ENCODE assay signal across 19 cellular contexts in the genomic region with DNA sequence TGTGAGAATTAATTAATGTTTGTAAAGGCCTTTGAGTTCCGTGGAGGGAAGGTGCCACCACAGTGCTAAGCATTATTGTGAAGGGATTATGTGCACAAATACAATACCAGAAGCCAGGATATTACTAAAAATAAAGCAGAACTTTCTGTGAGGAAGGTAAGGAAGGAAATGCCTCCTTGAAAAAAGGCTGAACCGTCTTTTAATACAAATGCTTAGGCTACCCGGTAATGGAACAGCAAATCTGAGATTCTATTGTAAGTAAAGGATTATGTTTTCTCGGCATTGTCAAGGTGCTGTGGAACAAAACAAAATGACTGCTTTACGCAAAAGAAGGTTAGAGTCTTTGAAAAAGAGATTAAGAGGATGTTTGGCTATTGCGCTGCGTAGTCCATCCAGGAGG.
"Had no signal": no experiment of that assay in that cellular context is flagged by ENCODE, and none has a peak within 500 bp of the region (broad histone marks: within the 10 kb centered on the region; RNA-seq: fewer than 3 reads in every experiment).

No MANE protein-coding gene starts in this region.

- H3K4me3 ChIP-seq: left lung, pancreas, thyroid gland had no signal

- H3K4me1 ChIP-seq: pancreas, thyroid gland had no signal

- H3K27ac Mint-ChIP-seq: activated CD4-positive, alpha-beta T cell treated with anti-CD3 and anti-CD28 coated beads, Interleukin-2, amount 10 ng/mL, durations not matched to agents 7 days and 5 days; activated CD8-positive, alpha-beta T cell treated with anti-CD3 and anti-CD28 coated beads, Interleukin-2, amount 10 ng/mL, durations not matched to agents 7 days and 5 days; activated naive CD8-positive, alpha-beta T cell treated with anti-CD3 and anti-CD28 coated beads, Interleukin-2, amount 10 ng/mL, durations not matched to agents 7 days and 5 days; activated T-cell treated with anti-CD3 and anti-CD28 coated beads, Interleukin-2, amount 50 U/mL, for 24 hours; activated T-helper 2 cell treated with anti-CD3 and anti-CD28 coated beads, Interferon-gamma antibody, Interleukin-2, Interleukin-4, amounts not matched to agents 10 μg/mL and 5 μg/mL and 100 μg/mL, durations not matched to agents 14 hours and 24 hours and 36 hours had no signal

- H3K36me3 ChIP-seq: left lung, pancreas, thyroid gland had no signal

- DNase-seq: activated CD4-positive, alpha-beta T cell treated with anti-CD3 and anti-CD28 coated beads, Interleukin-2, amount 10 ng/mL, durations not matched to agents 7 days and 5 days; activated CD8-positive, alpha-beta T cell treated with anti-CD3 and anti-CD28 coated beads, Interleukin-2, amount 10 ng/mL, durations not matched to agents 7 days and 5 days; activated naive CD4-positive, alpha-beta T cell treated with Interleukin-2 at 50 U/mL for 16 hours; activated naive CD8-positive, alpha-beta T cell treated with anti-CD3 and anti-CD28 coated beads, Interleukin-2, amount 10 ng/mL, durations not matched to agents 7 days and 5 days; activated T-cell treated with anti-CD3 and anti-CD28 coated beads, Interleukin-2, amount 50 U/mL, for 24 hours; amygdala; central memory CD4-positive, alpha-beta T cell; hypothalamus; kidney; left lung; pancreas; stimulated activated CD4-positive, alpha-beta T cell treated with anti-CD3 and anti-CD28 coated beads, Interleukin-1b, Interleukin-23, amount 100 ng/mL, for 48 hours; stimulated activated CD8-positive, alpha-beta memory T cell treated with anti-CD3 and anti-CD28 coated beads, Interleukin-4, amount 100 ng/mL, for 48 hours; stimulated activated naive CD4-positive, alpha-beta T cell; T-helper 1 cell; thyroid gland had no signal

- H3K4me3 Mint-ChIP-seq: activated CD4-positive, alpha-beta T cell treated with anti-CD3 and anti-CD28 coated beads, Interleukin-2, amount 10 ng/mL, durations not matched to agents 7 days and 5 days; activated CD8-positive, alpha-beta T cell treated with anti-CD3 and anti-CD28 coated beads, Interleukin-2, amount 10 ng/mL, durations not matched to agents 7 days and 5 days; activated naive CD8-positive, alpha-beta T cell treated with anti-CD3 and anti-CD28 coated beads, Interleukin-2, amount 10 ng/mL, durations not matched to agents 7 days and 5 days; activated T-cell treated with anti-CD3 and anti-CD28 coated beads, Interleukin-2, amount 50 U/mL, for 24 hours had no signal

- H3K9me3 ChIP-seq: pancreas, thyroid gland had no signal

- H3K27ac ChIP-seq: left lung, pancreas had no signal

- H3K4me1 Mint-ChIP-seq: activated CD4-positive, alpha-beta T cell treated with anti-CD3 and anti-CD28 coated beads, Interleukin-2, amount 10 ng/mL, durations not matched to agents 7 days and 5 days; activated naive CD8-positive, alpha-beta T cell treated with anti-CD3 and anti-CD28 coated beads, Interleukin-2, amount 10 ng/mL, durations not matched to agents 7 days and 5 days had no signal

- H3K36me3 Mint-ChIP-seq: activated naive CD8-positive, alpha-beta T cell treated with anti-CD3 and anti-CD28 coated beads, Interleukin-2, amount 10 ng/mL, durations not matched to agents 7 days and 5 days had no signal

- H3K9me3 Mint-ChIP-seq: activated T-cell treated with anti-CD3 and anti-CD28 coated beads, Interleukin-2, amount 50 U/mL, for 24 hours; activated T-helper 2 cell treated with anti-CD3 and anti-CD28 coated beads, Interferon-gamma antibody, Interleukin-2, Interleukin-4, amounts not matched to agents 10 μg/mL and 5 μg/mL and 100 μg/mL, durations not matched to agents 14 hours and 24 hours and 36 hours had no signal

- H3K27me3 ChIP-seq: left lung, pancreas, thyroid gland had no signal

- ATAC-seq: activated CD4-positive, CD25-positive, alpha-beta regulatory T cell treated with anti-CD3 and anti-CD28 coated beads, Interleukin-2, amount 50 U/mL, for 24 hours; activated CD8-positive, alpha-beta T cell treated with anti-CD3 and anti-CD28 coated beads, Interleukin-2, amount 10 ng/mL, durations not matched to agents 7 days and 5 days; esophagus mucosa; left lung; pancreas had no signal
